Comparison of ENCODE assay signal across 1 cellular context in the genomic region with DNA sequence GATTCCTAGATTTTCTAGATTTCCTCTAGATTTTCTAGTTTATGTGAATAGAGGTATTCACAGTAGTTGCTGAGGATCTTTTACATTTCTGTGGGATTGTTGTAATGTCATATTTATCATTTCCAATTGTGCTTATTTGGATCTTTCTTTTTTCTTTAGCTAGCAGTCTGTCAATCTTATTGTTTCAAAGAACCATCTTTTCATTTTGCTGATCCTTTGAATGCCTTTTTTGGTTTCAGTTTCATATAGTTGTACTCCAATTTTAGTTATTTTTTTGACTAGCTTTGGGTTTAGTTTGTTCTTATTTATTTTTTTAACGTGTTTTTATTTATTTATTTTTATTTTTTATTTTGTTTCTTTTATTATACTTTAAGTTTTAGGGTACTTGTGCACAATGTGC.
A peak's percentile ranks its signal among the peaks of the same experiment; 100 is the strongest.
TF ChIP-seq lines count a peak whose summit lies in the region.

No MANE protein-coding gene starts in this region.

TF ChIP-seq in HEK293, 187 proteins besides CTCF, POLR2A, EP300 and RAD21:
- TF ChIP-seq KLF7 (tag by site-specific recombination; IDR thresholded peaks at IDR 0.05; ENCODE audit: borderline replicate concordance) = no peak
- TF ChIP-seq, protein P1, sequence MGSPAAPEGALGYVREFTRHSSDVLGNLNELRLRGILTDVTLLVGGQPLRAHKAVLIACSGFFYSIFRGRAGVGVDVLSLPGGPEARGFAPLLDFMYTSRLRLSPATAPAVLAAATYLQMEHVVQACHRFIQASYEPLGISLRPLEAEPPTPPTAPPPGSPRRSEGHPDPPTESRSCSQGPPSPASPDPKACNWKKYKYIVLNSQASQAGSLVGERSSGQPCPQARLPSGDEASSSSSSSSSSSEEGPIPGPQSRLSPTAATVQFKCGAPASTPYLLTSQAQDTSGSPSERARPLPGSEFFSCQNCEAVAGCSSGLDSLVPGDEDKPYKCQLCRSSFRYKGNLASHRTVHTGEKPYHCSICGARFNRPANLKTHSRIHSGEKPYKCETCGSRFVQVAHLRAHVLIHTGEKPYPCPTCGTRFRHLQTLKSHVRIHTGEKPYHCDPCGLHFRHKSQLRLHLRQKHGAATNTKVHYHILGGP (tag by site-specific recombination; IDR thresholded peaks at IDR 0.05) = 0 out of 2 replicates have a peak, but pooled peaks have one; percentile 45
TF ChIP-seq in HEK293: peak in this region for 1.
